In the genomic region with DNA sequence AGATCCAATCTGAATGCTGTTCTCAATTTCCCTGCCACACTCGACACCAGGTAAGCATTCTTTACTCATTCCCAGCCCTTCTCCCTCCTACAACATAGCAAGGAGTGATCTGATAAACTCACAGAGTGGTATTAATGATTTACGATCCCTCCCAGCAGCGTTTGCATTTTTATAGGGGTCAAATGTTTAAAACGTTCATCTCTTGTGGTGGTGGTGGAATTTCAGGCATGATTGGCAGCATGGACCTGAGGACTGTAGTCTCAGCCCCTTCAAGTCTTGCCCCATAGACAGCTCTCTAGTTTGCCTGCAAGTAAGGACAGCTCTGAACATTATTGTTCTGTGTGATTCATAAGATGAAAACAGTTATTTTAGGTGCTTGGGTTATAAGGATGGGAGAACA, we compare ENCODE assay signal across 16 cellular contexts.
DNase-seq lines count a peak whose midpoint lies in the region; ATAC-seq and TF ChIP-seq lines count a peak whose summit lies in the region.
"Had no signal": no experiment of that assay in that cellular context is flagged by ENCODE, and none has a peak within 500 bp of the region (broad histone marks: within the 10 kb centered on the region; RNA-seq: fewer than 3 reads in every experiment).

No MANE protein-coding gene starts in this region.

- TF ChIP-seq POLR2A in HCT116 (IDR thresholded peaks at IDR 0.05; ENCODE audit: borderline replicate concordance, extremely low read depth, insufficient read depth, insufficient read length) (no peak), thyroid gland (IDR thresholded peaks at IDR 0.05) (no peak), Peyer's patch (IDR thresholded peaks at IDR 0.05) (no peak)

- RAD21 ChIA-PET in HCT116 (lab: Charles Lee; ENCODE audit: low non-redundant PET in 1 of 2, low total read pairs in 2 of 2, uncharacterized antibody in 2 of 2, unreplicated experiment in 2 of 2) = no interaction called here

- DNase-seq in A172 (ENCODE audit: low spot score) (peak; percentile 58), HCT116 (ENCODE audit: low read depth, low spot score) (peak; percentile 38), SW480 (ENCODE audit: low spot score) (peak; percentile 78), left kidney (ENCODE audit: low read depth, low spot score) (peak; percentile 90), thyroid gland (no peak), AML-193 (lab: John Stamatoyannopoulos, UW) (no peak), COLO668 (lab: John Stamatoyannopoulos, UW; ENCODE audit: unreplicated experiment) (no peak), Peyer's patch (no peak)
- DNase-seq: caudate nucleus; COR-L47; effector CD8-positive, alpha-beta T cell; mesendoderm; NCI-H1417 had no signal

- H3K27ac ChIP-seq in HCT116 (ENCODE audit: low read depth, low read length) = no peak overlapping the region
- no peak overlapping the region for H3K27ac ChIP-seq in thyroid gland
- no peak overlapping the region for H3K27ac ChIP-seq in Peyer's patch
- H3K27ac ChIP-seq: KMS-11, neutrophil, right atrium auricular region had no signal

- H3K9me2 ChIP-seq in HCT116 (ENCODE audit: insufficient read depth) = no peaks in the 10 kb centered on the region

- peak overlapping the region; percentile 66 for H2AFZ ChIP-seq in HCT116 (ENCODE audit: low read depth, low read length, poor library complexity, severe bottlenecking)

- CTCF ChIA-PET in HCT116 (lab: Charles Lee) = no interaction called here

- H3K4me1 ChIP-seq in HCT116 (ENCODE audit: control insufficient read depth in 1 of 2, insufficient read depth in 2 of 2, low read length in 2 of 2) (peaks cover 11 to 27% of the 10 kb centered on the region in 2 experiments; a peak in 3 of 4 replicates), thyroid gland (peaks cover 0 to 4% of the 10 kb centered on the region in 2 donors), Peyer's patch (peaks cover 0 to 4% (median 0%) of the 10 kb centered on the region in 4 donors)
- H3K4me1 ChIP-seq: right atrium auricular region had no signal

- TF ChIP-seq CTCF in HCT116 (IDR thresholded peaks at IDR 0.05 in 2 of 3, conservative IDR thresholded peaks at IDR 0.05 in 1 of 3; ENCODE audit: borderline replicate concordance in 1 of 3, insufficient read depth in 1 of 3, low read depth in 2 of 3, low read length in 2 of 3) = no peak
- TF ChIP-seq CTCF in thyroid gland (IDR thresholded peaks at IDR 0.05) = no peak
- no peak for TF ChIP-seq CTCF in Peyer's patch (IDR thresholded peaks at IDR 0.05)

- H3K9me3 ChIP-seq in HCT116 (ENCODE audit: control insufficient read depth in 1 of 2, insufficient read depth in 1 of 2, low read depth in 1 of 2, low read length in 2 of 2) (no peaks in the 10 kb centered on the region), thyroid gland (no peaks in the 10 kb centered on the region), Peyer's patch (no peaks in the 10 kb centered on the region)
- H3K9me3 ChIP-seq: neutrophil, right atrium auricular region had no signal

- no peak overlapping the region for H3K9ac ChIP-seq in HCT116 (ENCODE audit: low read length)
- H3K9ac ChIP-seq: KMS-11 had no signal

- no peak overlapping the region for H3K4me3 ChIP-seq in HCT116 (replicated peaks in 1 of 2; ENCODE audit: low read depth in 1 of 2, low read length in 2 of 2)
- H3K4me3 ChIP-seq in thyroid gland (replicated peaks in 1 of 3) = no peak overlapping the region
- H3K4me3 ChIP-seq in Peyer's patch = no peak overlapping the region
- H3K4me3 ChIP-seq: right atrium auricular region had no signal

- H3K79me2 ChIP-seq in HCT116 (ENCODE audit: insufficient read depth, low read length) = no peaks in the 10 kb centered on the region

- no peaks in the 10 kb centered on the region for H4K20me1 ChIP-seq in HCT116 (ENCODE audit: insufficient read depth)

- BruUV-seq in HCT116 (replicated peaks; lab: Mats Ljungman, UMichigan) = no TSS peak

- peak overlapping the region; percentile 71 for H3K4me2 ChIP-seq in HCT116 (ENCODE audit: low read length)
- H3K4me2 ChIP-seq: KMS-11 had no signal

- no peaks in the 10 kb centered on the region for H3K27me3 ChIP-seq in HCT116 (ENCODE audit: insufficient read depth, low read length)
- no peaks in the 10 kb centered on the region for H3K27me3 ChIP-seq in thyroid gland
- H3K27me3 ChIP-seq in Peyer's patch = no peaks in the 10 kb centered on the region
- H3K27me3 ChIP-seq: neutrophil, right atrium auricular region had no signal

- peak; percentile 92 for ATAC-seq in HCT116

- intact Hi-C loops in HCT116 (cut with micrococcal nuclease) (no loop called here), thyroid gland (cut with DNase I) (no loop called here)

- WGBS in thyroid gland, 2 donors = 56 to 57% methylated on average over 4 of the region's 4 CpGs

- no peak for TF ChIP-seq RAD21 in HCT116 (IDR thresholded peaks at IDR 0.05; ENCODE audit: low read depth)

- POLR2A ChIA-PET in HCT116 (lab: Charles Lee) = no interaction called here

- no peaks in the 10 kb centered on the region for H3K36me3 ChIP-seq in HCT116 (ENCODE audit: control insufficient read depth in 1 of 2, insufficient read depth in 2 of 2, low read length in 2 of 2)
- H3K36me3 ChIP-seq in thyroid gland = no peaks in the 10 kb centered on the region
- H3K36me3 ChIP-seq in Peyer's patch = no peaks in the 10 kb centered on the region
- H3K36me3 ChIP-seq: neutrophil, right atrium auricular region had no signal

TF ChIP-seq in HCT116, 20 proteins besides CTCF, POLR2A, EP300 and RAD21:
- TF ChIP-seq EZH2phosphoT487 (IDR thresholded peaks at IDR 0.05; ENCODE audit: borderline replicate concordance) (no peak), SRF (IDR thresholded peaks at IDR 0.05; ENCODE audit: low read depth) (no peak), SIN3A (IDR thresholded peaks at IDR 0.05; ENCODE audit: low read depth) (no peak)

Comparison
In these comparisons a context has a peak if more than half of its experiments do, and no peak if none do; other contexts are left out.
1. DNase-seq: peak in A172 (single experiment), HCT116 (single experiment), SW480 (single experiment) and left kidney (single experiment); none in thyroid gland (0 of 2), AML-193 (0 of 2), COLO668 (single experiment) and Peyer's patch (0 of 3).